ENCODE assay signal across 6 cellular contexts in the genomic region with DNA sequence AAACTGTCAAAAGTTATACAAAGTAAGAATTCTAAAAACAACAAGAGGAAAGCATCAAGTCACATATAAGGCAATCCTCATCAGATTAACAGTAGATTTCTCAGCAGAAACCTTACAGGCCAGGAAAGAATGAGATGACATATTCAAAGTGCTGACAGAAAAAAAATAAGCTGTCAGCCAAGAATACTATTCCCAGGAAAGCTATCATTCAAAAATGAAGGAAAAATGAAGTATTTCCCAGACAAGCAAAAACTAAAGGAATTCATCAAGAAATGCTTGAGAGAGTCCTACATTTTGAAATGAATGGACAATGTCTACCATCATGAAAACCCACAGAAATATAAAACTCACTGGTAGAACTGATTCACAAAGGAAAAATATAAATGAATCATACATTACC.
"Had no signal": no experiment of that assay in that cellular context is flagged by ENCODE, and none has a peak within 500 bp of the region (broad histone marks: within the 10 kb centered on the region; RNA-seq: fewer than 3 reads in every experiment).

No MANE protein-coding gene starts in this region.

- H3K4me3 ChIP-seq: GM12878 had no signal

- DNase-seq: GDM1 had no signal

- FAIRE-seq: G401.6, GM12878, GM12891, GM18507, GM19239 had no signal

- ATAC-seq: GM12878 had no signal
